Comparison of ENCODE assay signal across 13 cellular contexts in genomic region chr11:47590026-47590861, GRCh38. TPM values are rescaled to one million over a fixed set of nuclear protein-coding genes. Genes with fewer than 3 reads are reported as not detected.
A peak's percentile ranks its signal among the peaks of the same experiment; 100 is the strongest.
DNase-seq lines count a peak whose midpoint lies in the region; ATAC-seq, FAIRE-seq and TF ChIP-seq lines count a peak whose summit lies in the region.
"Had no signal": no experiment of that assay in that cellular context is flagged by ENCODE, and none has a peak within 500 bp of the region (broad histone marks: within the 10 kb centered on the region; RNA-seq: fewer than 3 reads in every experiment).

No MANE protein-coding gene starts in this region.

- intact Hi-C loops in psoas muscle (cut with DNase I) (no loop called here), mucosa of descending colon (cut with DNase I, micrococcal nuclease) (no loop called here)

- H3K27me3 ChIP-seq in right atrium auricular region (peaks cover 14 to 17% of the 10 kb centered on the region in 2 donors), psoas muscle (ENCODE audit: insufficient read depth in 3 of 3, low read length in 2 of 3) (peaks cover 0 to 53% (median 23%) of the 10 kb centered on the region in 3 donors), small intestine (ENCODE audit: control insufficient read depth in 2 of 2, insufficient read depth in 2 of 2, low read length in 2 of 2) (peaks cover 0 to 10% of the 10 kb centered on the region in 2 donors)

- no peak for FAIRE-seq in small intestine (lab: Jason Lieb, UNC)

- CTCF ChIA-PET in AG04449 (lab: Yijun Ruan, JAX): no interaction called here

- no peaks in the 10 kb centered on the region for H3K9me3 ChIP-seq in right atrium auricular region
- no peaks in the 10 kb centered on the region for H3K9me3 ChIP-seq in psoas muscle
- H3K9me3 ChIP-seq in small intestine (ENCODE audit: control insufficient read depth, low read depth): no peaks in the 10 kb centered on the region
- no peaks in the 10 kb centered on the region for H3K9me3 ChIP-seq in mucosa of descending colon
- H3K9me3 ChIP-seq: tibial artery had no signal

- H3K4me3 ChIP-seq in AG04449 (ENCODE audit: low read depth, low read length) (peak overlapping the region; percentile 40), astrocyte of the spinal cord (ENCODE audit: low read depth, low read length) (peak overlapping the region; percentile 21), right atrium auricular region (peak overlapping the region; percentile 13 to 25), psoas muscle (peak overlapping the region; percentile 53), small intestine (ENCODE audit: low read depth in 1 of 2, low read length in 2 of 2) (no peak overlapping the region), mucosa of descending colon (no peak overlapping the region)
- H3K4me3 ChIP-seq: smooth muscle cell had no signal

- WGBS in psoas muscle, 3 donors: 35 to 38% (median 37%) methylated on average over 100 to 114 of the region's 114 CpGs
- WGBS in small intestine, 3 donors: 57 to 70% (median 59%) methylated on average over 101 to 114 of the region's 114 CpGs

- no peak overlapping the region for H3K27ac ChIP-seq in right atrium auricular region
- H3K27ac ChIP-seq in psoas muscle: no peak overlapping the region
- H3K27ac ChIP-seq in small intestine (ENCODE audit: low read depth in 1 of 2, low read length in 1 of 2): no peak overlapping the region
- H3K27ac ChIP-seq: tibial artery had no signal

- H3K4me1 ChIP-seq in right atrium auricular region: peaks cover 0 to 22% of the 10 kb centered on the region in 2 donors
- no peaks in the 10 kb centered on the region for H3K4me1 ChIP-seq in psoas muscle
- no peaks in the 10 kb centered on the region for H3K4me1 ChIP-seq in small intestine (ENCODE audit: control insufficient read depth in 2 of 2, insufficient read depth in 1 of 2, low read depth in 1 of 2, low read length in 1 of 2)
- H3K4me1 ChIP-seq in mucosa of descending colon (ENCODE audit: low read depth): peaks cover 7% of the 10 kb centered on the region

- DNase-seq in AG04449 (ENCODE audit: low read depth, low spot score) (no peak), astrocyte of the spinal cord (ENCODE audit: low read depth, low spot score) (peak; percentile 14), right atrium auricular region (ENCODE audit: low spot score) (no peak), psoas muscle (no peak), small intestine (no peak), midbrain (lab: John Stamatoyannopoulos, UW) (no peak), mucosa of descending colon (no peak)
- DNase-seq: activated B cell treated with CpG ODN at 0.5 μM for 24 hours, hippocampal formation, tibial artery had no signal

- in situ Hi-C loops in astrocyte of the spinal cord (cut with HindIII; ENCODE audit: low sequenced_read_pairs): no loop called here

- H3K36me3 ChIP-seq in right atrium auricular region (no peaks in the 10 kb centered on the region), psoas muscle (ENCODE audit: insufficient read depth in 1 of 2, low read depth in 1 of 2) (peaks cover 0 to 5% of the 10 kb centered on the region in 2 donors), small intestine (ENCODE audit: control insufficient read depth in 2 of 2, insufficient read depth in 2 of 2, low read length in 2 of 2) (no peaks in the 10 kb centered on the region), mucosa of descending colon (ENCODE audit: low read depth) (no peaks in the 10 kb centered on the region)

- no peak for TF ChIP-seq CTCF in AG04449 (IDR thresholded peaks at IDR 0.05; ENCODE audit: insufficient read depth, low read length, missing control alignments)
- no peak for TF ChIP-seq CTCF in astrocyte of the spinal cord (IDR thresholded peaks at IDR 0.05; ENCODE audit: low read depth, low read length)
- no peak for TF ChIP-seq CTCF in right atrium auricular region (IDR thresholded peaks at IDR 0.05)
- no peak for TF ChIP-seq CTCF in psoas muscle (IDR thresholded peaks at IDR 0.05)
- TF ChIP-seq CTCF in mucosa of descending colon (IDR thresholded peaks at IDR 0.05): no peak

- POLR2A ChIA-PET in AG04449 (lab: Yijun Ruan, JAX): interaction anchor here (0.8 kb wide), 1 partner anchor 17 kb away, joined by 3 read pairs; no protein-coding TSS in a partner anchor

- ATAC-seq in psoas muscle: peak in 1 of 4 donors; percentile 29
- no peak for ATAC-seq in HG03342 (IDR thresholded peaks at IDR 0.05; ENCODE audit: unreplicated experiment)
- ATAC-seq in mucosa of descending colon: no peak
- ATAC-seq: SK-N-SH treated with all-trans-retinoic acid at 6 μM for 48 hours had no signal

RNA-seq across cellular contexts. Expression of gene FAM180B, which starts 3.8 kb away (rescaled TPM):
- under 1 TPM in 1 of 2 donors, not detected in 1; 0.89 TPM for total RNA-seq in right atrium auricular region
- total RNA-seq in psoas muscle: under 1 TPM in 2 of 4 donors, not detected in 2; 0.15 to 0.26 TPM
- under 1 TPM; 0.04 to 0.51 (median 0.08) TPM for polyA plus RNA-seq in psoas muscle
- under 1 TPM in 1 of 3 donors, not detected in 2; 0.15 TPM for polyA plus RNA-seq in small intestine
- under 1 TPM in 2 of 3 donors, not detected in 1; 0.36 to 0.51 TPM for total RNA-seq in mucosa of descending colon
- total RNA-seq: smooth muscle cell had no signal
- polyA plus RNA-seq: smooth muscle cell had no signal

RNA-seq across cellular contexts. Expression of gene C1QTNF4, which starts 4.0 kb away (rescaled TPM):
- under 1 TPM in 1 of 2 donors, not detected in 1; 0.86 TPM for total RNA-seq in right atrium auricular region
- under 1 TPM in 3 of 4 donors, not detected in 1; 0.27 to 0.42 (median 0.39) TPM for total RNA-seq in psoas muscle
- polyA plus RNA-seq in psoas muscle: under 1 TPM; 0.19 to 0.70 (median 0.20) TPM
- polyA plus RNA-seq in small intestine: 1 to 10 TPM; 1.3 to 7.6 (median 1.4) TPM
- 1 to 10 TPM in 1 of 3 donors, under 1 TPM in 2; 0.17 to 3.5 (median 0.34) TPM for total RNA-seq in mucosa of descending colon
- total RNA-seq: activated B cell treated with CpG ODN at 0.5 μM for 24 hours had no signal

RNA-seq across cellular contexts. Expression of gene NDUFS3, which starts 11.4 kb away (rescaled TPM):
- 100 to 1,000 TPM in 1 of 2 donors, 10 to 100 TPM in 1; 93.4 to 125 TPM for total RNA-seq in right atrium auricular region
- total RNA-seq in psoas muscle: 100 to 1,000 TPM; 160 to 285 (median 188) TPM
- polyA plus RNA-seq in psoas muscle: 100 to 1,000 TPM; 225 to 528 (median 317) TPM
- polyA plus RNA-seq in small intestine: 100 to 1,000 TPM; 258 to 438 (median 269) TPM
- 100 to 1,000 TPM; 150 to 205 (median 197) TPM for total RNA-seq in mucosa of descending colon

RNA-seq across cellular contexts. Expression of gene KBTBD4, which starts 11.5 kb away (rescaled TPM):
- 10 to 100 TPM; 11.7 to 21.7 TPM for total RNA-seq in right atrium auricular region
- 10 to 100 TPM; 14.4 to 19.7 (median 17.2) TPM for total RNA-seq in psoas muscle
- 10 to 100 TPM; 12.0 to 23.1 (median 19.1) TPM for polyA plus RNA-seq in psoas muscle
- 10 to 100 TPM in 2 of 3 donors, 1 to 10 TPM in 1; 9.8 to 13.7 (median 10.5) TPM for polyA plus RNA-seq in small intestine
- 10 to 100 TPM; 14.1 to 18.2 (median 16.0) TPM for total RNA-seq in mucosa of descending colon

RNA-seq across cellular contexts. Expression of gene PTPMT1, which starts 24.8 kb away (rescaled TPM):
- 10 to 100 TPM; 26.9 to 50.1 TPM for total RNA-seq in right atrium auricular region
- total RNA-seq in psoas muscle: 10 to 100 TPM; 20.9 to 37.8 (median 27.0) TPM
- 10 to 100 TPM; 34.5 to 40.3 (median 38.7) TPM for polyA plus RNA-seq in psoas muscle
- 10 to 100 TPM; 31.3 to 60.1 (median 34.6) TPM for polyA plus RNA-seq in small intestine
- 10 to 100 TPM; 20.8 to 36.1 (median 27.1) TPM for total RNA-seq in mucosa of descending colon

Comparison
In these comparisons a context has a peak if more than half of its experiments do, and no peak if none do; other contexts are left out.
1. H3K4me3 ChIP-seq: peak in AG04449 (single experiment), astrocyte of the spinal cord (single experiment), right atrium auricular region (2 of 2) and psoas muscle (single experiment); none in small intestine (0 of 2) and mucosa of descending colon (single experiment).